ENCODE assay signal across 7 cellular contexts in the genomic region with DNA sequence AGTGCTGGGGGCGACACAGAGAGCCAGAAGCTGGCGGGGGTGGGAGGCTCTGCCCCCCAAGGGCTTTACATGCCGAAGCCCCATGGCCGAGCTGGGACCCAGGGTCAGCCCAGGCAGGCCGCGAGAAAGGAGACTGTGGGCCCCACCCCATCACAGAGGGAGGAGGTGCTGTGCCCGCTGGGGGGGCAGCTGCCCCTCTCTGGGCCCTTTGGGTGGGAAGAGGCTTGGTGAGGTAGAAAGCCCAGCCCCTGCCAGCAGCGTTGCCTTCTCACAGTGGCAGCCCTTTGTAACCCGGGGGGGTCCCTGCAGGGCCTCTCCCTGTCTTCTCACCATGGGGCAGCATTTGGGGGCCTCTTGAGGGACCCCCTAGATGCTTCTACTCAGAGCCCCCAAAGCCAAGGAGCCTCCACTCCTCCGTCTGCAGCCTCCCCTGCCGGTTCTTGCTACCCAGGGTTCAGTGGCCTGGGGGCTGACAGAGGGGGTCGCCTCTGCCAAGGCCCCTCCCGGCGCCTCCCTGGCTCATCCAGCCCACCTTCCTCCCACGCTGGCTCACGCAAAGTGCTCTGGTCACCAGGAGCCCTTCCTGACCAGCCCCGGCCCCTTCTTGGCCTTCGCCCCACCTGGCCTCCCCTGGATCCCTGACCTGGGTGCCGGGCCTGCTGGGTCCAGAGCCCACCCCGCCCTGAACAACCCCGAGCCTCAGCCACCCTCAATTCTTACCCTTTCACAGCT.
DNase-seq lines count a peak whose midpoint lies in the region; TF ChIP-seq lines count a peak whose summit lies in the region.
"Not testable (repeated sequence)": the region's sequence is repeated elsewhere in the genome, so short reads cannot be mapped to it uniquely, and the experiment has no call there.

No MANE protein-coding gene starts in this region.

- WGBS in mesenchymal stem cell = 50% methylated on average over 2 of the region's 21 CpGs

- not testable (repeated sequence) for H3K79me1 ChIP-seq in mesenchymal stem cell (replicated peaks; ENCODE audit: low read length, poor library complexity, severe bottlenecking)

- H2BK5ac ChIP-seq in mesenchymal stem cell (ENCODE audit: low read depth, low read length, poor library complexity, severe bottlenecking) = not testable (repeated sequence)

- H4K20me1 ChIP-seq in Loucy (ENCODE audit: insufficient read depth, low read length, poor library complexity, severe bottlenecking) = not testable (repeated sequence)

- not testable (repeated sequence) for H4K8ac ChIP-seq in mesenchymal stem cell (ENCODE audit: low read length)

- not testable (repeated sequence) for H3K14ac ChIP-seq in mesenchymal stem cell (ENCODE audit: low read length in 2 of 2)

- H3K4me3 Mint-ChIP-seq in activated T-helper 1 cell treated with anti-CD3 and anti-CD28 coated beads, Interleukin-12 subunit alpha, Interleukin-12 subunit beta, Interleukin-2, Interleukin-4 antibody, amounts not matched to agents 30 ng/mL and 10 ng/mL and 1 ng/mL, durations not matched to agents 14 hours and 24 hours and 36 hours = peak overlapping the region; percentile 59

- H3K36me3 Mint-ChIP-seq in activated T-helper 1 cell treated with anti-CD3 and anti-CD28 coated beads, Interleukin-12 subunit alpha, Interleukin-12 subunit beta, Interleukin-2, Interleukin-4 antibody, amounts not matched to agents 30 ng/mL and 10 ng/mL and 1 ng/mL, durations not matched to agents 14 hours and 24 hours and 36 hours (ENCODE audit: low read depth) = not testable (repeated sequence)

- not testable (repeated sequence) for H2BK15ac ChIP-seq in mesenchymal stem cell (ENCODE audit: low read depth, poor library complexity, severe bottlenecking)

- not testable (repeated sequence) for H3K4me1 ChIP-seq in Loucy (ENCODE audit: insufficient read depth, low read length, poor library complexity, severe bottlenecking); colonic mucosa; mesenchymal stem cell (ENCODE audit: control insufficient read depth, insufficient read depth, low read depth, low read length)

- H3K4me3 ChIP-seq in GM12865 (ENCODE audit: low read depth, low read length) = peak overlapping the region; percentile 26
- peak overlapping the region; percentile 38 for H3K4me3 ChIP-seq in Loucy (ENCODE audit: low read length, poor library complexity, severe bottlenecking)
- H3K4me3 ChIP-seq in colonic mucosa = peak overlapping the region; percentile 38
- peak overlapping the region; percentile 19 to 35 for H3K4me3 ChIP-seq in foreskin fibroblast (ENCODE audit: low read depth in 1 of 2, low read length in 2 of 2)
- peak overlapping the region in 1 of 2 experiments; percentile 63 for H3K4me3 ChIP-seq in mesenchymal stem cell (ENCODE audit: insufficient read depth in 1 of 2, low read depth in 1 of 2, low read length in 2 of 2)
- peak overlapping the region; percentile 40 for H3K4me3 ChIP-seq in retinal pigment epithelial cell (ENCODE audit: low read length)

- H3K9me2 ChIP-seq in Loucy (replicated peaks; ENCODE audit: low read depth, low read length) = not testable (repeated sequence)

- not testable (repeated sequence) for H3K4me2 ChIP-seq in Loucy (ENCODE audit: low read depth, low read length, poor library complexity, severe bottlenecking); mesenchymal stem cell (ENCODE audit: low read length, poor library complexity, severe bottlenecking)

- not testable (repeated sequence) for H3K36me3 ChIP-seq in Loucy (ENCODE audit: insufficient read depth, low read length); colonic mucosa; mesenchymal stem cell (ENCODE audit: control insufficient read depth in 1 of 2, insufficient read depth in 2 of 2, low read depth in 1 of 2, low read length in 2 of 2)

- not testable (repeated sequence) for H3K27ac ChIP-seq in colonic mucosa; mesenchymal stem cell (ENCODE audit: low read length, poor library complexity, severe bottlenecking)

- not testable (repeated sequence) for H3K23ac ChIP-seq in mesenchymal stem cell (ENCODE audit: low read length in 2 of 2)

- not testable (repeated sequence) for TF ChIP-seq CTCF in GM12865 (IDR thresholded peaks at IDR 0.05; ENCODE audit: insufficient read depth, low read depth, low read length, missing control alignments); Loucy (conservative IDR thresholded peaks at IDR 0.05; ENCODE audit: low read length); colonic mucosa (IDR thresholded peaks at IDR 0.05); foreskin fibroblast (IDR thresholded peaks at IDR 0.05; ENCODE audit: low read depth, low read length); retinal pigment epithelial cell (conservative IDR thresholded peaks at IDR 0.05; ENCODE audit: low read depth, low read length)

- DNase-seq in GM12865 (ENCODE audit: low read depth); activated T-helper 1 cell treated with anti-CD3 and anti-CD28 coated beads, Interleukin-12 subunit alpha, Interleukin-12 subunit beta, Interleukin-2, Interleukin-4 antibody, amounts not matched to agents 30 ng/mL and 10 ng/mL and 1 ng/mL, durations not matched to agents 14 hours and 24 hours and 36 hours (ENCODE audit: low spot score); foreskin fibroblast; mesenchymal stem cell; retinal pigment epithelial cell (ENCODE audit: low read depth): not testable (repeated sequence)
- peak; percentile 17 for DNase-seq in colonic mucosa

- not testable (repeated sequence) for H3K79me2 ChIP-seq in Loucy (ENCODE audit: insufficient read depth, low read length)

- not testable (repeated sequence) for H3K27me3 Mint-ChIP-seq in activated T-helper 1 cell treated with anti-CD3 and anti-CD28 coated beads, Interleukin-12 subunit alpha, Interleukin-12 subunit beta, Interleukin-2, Interleukin-4 antibody, amounts not matched to agents 30 ng/mL and 10 ng/mL and 1 ng/mL, durations not matched to agents 14 hours and 24 hours and 36 hours (ENCODE audit: insufficient read depth)

- H2BK12ac ChIP-seq in mesenchymal stem cell (ENCODE audit: low read length in 2 of 2) = not testable (repeated sequence)

- not testable (repeated sequence) for H2BK120ac ChIP-seq in mesenchymal stem cell (ENCODE audit: low read depth, low read length)

- intact Hi-C loops in activated T-helper 1 cell treated with anti-CD3 and anti-CD28 coated beads, Interleukin-12 subunit alpha, Interleukin-12 subunit beta, Interleukin-2, Interleukin-4 antibody, amounts not matched to agents 30 ng/mL and 10 ng/mL and 1 ng/mL, durations not matched to agents 14 hours and 24 hours and 36 hours (cut with micrococcal nuclease); colonic mucosa (cut with DNase I): not testable (repeated sequence)

- not testable (repeated sequence) for H3K9me3 Mint-ChIP-seq in activated T-helper 1 cell treated with anti-CD3 and anti-CD28 coated beads, Interleukin-12 subunit alpha, Interleukin-12 subunit beta, Interleukin-2, Interleukin-4 antibody, amounts not matched to agents 30 ng/mL and 10 ng/mL and 1 ng/mL, durations not matched to agents 14 hours and 24 hours and 36 hours

- not testable (repeated sequence) for H4K91ac ChIP-seq in mesenchymal stem cell (ENCODE audit: low read length)

- not testable (repeated sequence) for H2AK5ac ChIP-seq in mesenchymal stem cell (ENCODE audit: low read length, severe bottlenecking)

- not testable (repeated sequence) for H3K4ac ChIP-seq in mesenchymal stem cell (ENCODE audit: low read depth in 1 of 2, low read length in 2 of 2)

- H3F3A ChIP-seq in Loucy (ENCODE audit: low read depth) = not testable (repeated sequence)

- H3K9ac ChIP-seq in Loucy (ENCODE audit: low read depth, low read length, poor library complexity, severe bottlenecking); colonic mucosa (ENCODE audit: low read depth in 2 of 2, low read length in 2 of 2): not testable (repeated sequence)
- peak overlapping the region; percentile 54 for H3K9ac ChIP-seq in mesenchymal stem cell (ENCODE audit: low read length)

- H3K9me3 ChIP-seq in Loucy (ENCODE audit: insufficient read depth, low read depth, low read length); colonic mucosa; mesenchymal stem cell (ENCODE audit: control insufficient read depth, low read length): not testable (repeated sequence)

- not testable (repeated sequence) for H3K18ac ChIP-seq in mesenchymal stem cell (ENCODE audit: low read depth in 1 of 2, low read length in 2 of 2)

- not testable (repeated sequence) for H3K27ac Mint-ChIP-seq in activated T-helper 1 cell treated with anti-CD3 and anti-CD28 coated beads, Interleukin-12 subunit alpha, Interleukin-12 subunit beta, Interleukin-2, Interleukin-4 antibody, amounts not matched to agents 30 ng/mL and 10 ng/mL and 1 ng/mL, durations not matched to agents 14 hours and 24 hours and 36 hours

- not testable (repeated sequence) for H2AFZ ChIP-seq in Loucy (ENCODE audit: low read length); mesenchymal stem cell (ENCODE audit: low read depth, low read length)

- H3K4me1 Mint-ChIP-seq in activated T-helper 1 cell treated with anti-CD3 and anti-CD28 coated beads, Interleukin-12 subunit alpha, Interleukin-12 subunit beta, Interleukin-2, Interleukin-4 antibody, amounts not matched to agents 30 ng/mL and 10 ng/mL and 1 ng/mL, durations not matched to agents 14 hours and 24 hours and 36 hours (ENCODE audit: low read depth) = not testable (repeated sequence)

- H3K27me3 ChIP-seq in Loucy (ENCODE audit: insufficient read depth, low read length, poor library complexity, severe bottlenecking); colonic mucosa; mesenchymal stem cell (ENCODE audit: control insufficient read depth in 1 of 2, insufficient read depth in 1 of 2, low read length in 2 of 2): not testable (repeated sequence)
